1 cellular context compared by ENCODE assay signal in genomic region chr18:65439184-65439583, GRCh38.
TF ChIP-seq lines count a peak whose summit lies in the region.

No MANE protein-coding gene starts in this region.

TF ChIP-seq in WTC11, 78 proteins besides CTCF, POLR2A, EP300 and RAD21 (continued from another document):
- TF ChIP-seq ZMAT4 (CRISPR knock-in tag; IDR thresholded peaks at IDR 0.05), result no peak
- no peak for TF ChIP-seq ZNF671 (CRISPR knock-in tag; IDR thresholded peaks at IDR 0.05)
